In the genomic region with DNA sequence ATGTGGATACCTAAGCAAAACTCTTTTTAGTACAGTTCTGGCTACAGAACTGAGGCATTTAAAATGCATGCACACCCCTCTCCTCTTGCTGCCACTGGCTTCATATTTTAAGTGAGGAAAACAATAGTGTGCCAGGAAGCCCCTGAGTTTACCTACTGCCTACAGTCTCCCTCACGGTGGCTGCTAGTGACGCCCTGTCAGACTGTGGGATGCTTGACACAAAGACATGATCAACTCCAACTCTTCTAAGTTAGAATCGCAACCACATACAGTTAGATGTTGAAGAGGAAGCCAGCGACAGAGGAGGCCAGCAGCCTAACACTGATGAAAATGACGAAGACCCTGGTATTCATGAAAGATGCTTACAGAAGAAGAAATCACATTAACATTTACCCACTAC, we compare ENCODE assay signal across 8 cellular contexts. TPM values are rescaled to one million over a fixed set of nuclear protein-coding genes. Genes with fewer than 3 reads are reported as not detected.
DNase-seq lines count a peak whose midpoint lies in the region; TF ChIP-seq lines count a peak whose summit lies in the region.

No MANE protein-coding gene starts in this region.

- WGBS in mammary epithelial cell (ENCODE audit: low coverage, missing lambda C conversion rate), result 5% methylated on average over 5 of the region's 5 CpGs

- BruUV-seq in mammary epithelial cell (replicated peaks; lab: Mats Ljungman, UMichigan), result no TSS peak

- peaks cover 61% of the 10 kb centered on the region for H3K79me2 ChIP-seq in mammary epithelial cell (ENCODE audit: insufficient read depth, low read length)

- TF ChIP-seq CTCF in AG04449 (IDR thresholded peaks at IDR 0.05; ENCODE audit: insufficient read depth, low read length, missing control alignments) (no peak), mammary epithelial cell (conservative IDR thresholded peaks at IDR 0.05 in 1 of 2, IDR thresholded peaks at IDR 0.05 in 1 of 2; ENCODE audit: extremely low read depth in 1 of 2, insufficient read depth in 1 of 2, low read depth in 1 of 2, low read length in 2 of 2) (no peak)

- intact Hi-C loops in mammary epithelial cell (cut with micrococcal nuclease), result loop anchor here (5.0 kb wide), 1 partner anchor 44 kb away; the partner anchor contains the start of gene INPP5E

- no peak overlapping the region for H2AFZ ChIP-seq in mammary epithelial cell (ENCODE audit: low read depth, low read length)

- DNase-seq in AG04449 (ENCODE audit: low read depth, low spot score), result no peak
- DNase-seq in Jurkat, Clone E6-1 (ENCODE audit: low read depth, low spot score), result no peak
- no peak for DNase-seq in mammary epithelial cell
- DNase-seq in stimulated activated CD4-positive, alpha-beta T cell treated with anti-CD3 and anti-CD28 coated beads, Interleukin-15, amount 100 ng/mL, for 24 hours, result no peak
- DNase-seq in DMS114 treated with DMSO at 0.1 percent for 48 hours (lab: John Stamatoyannopoulos, UW; ENCODE audit: unreplicated experiment), result no peak
- no peak for DNase-seq in activated gamma-delta T cell treated with Interleukin-2 at 50 U/mL for 16 hours
- no peak for DNase-seq in kidney tubule cell (ENCODE audit: low spot score)

- dilution Hi-C loops in mammary epithelial cell (cut with HindIII; ENCODE audit: low sequenced_read_pairs), result no loop called here

- no peaks in the 10 kb centered on the region for H3K27me3 ChIP-seq in mammary epithelial cell (ENCODE audit: insufficient read depth, low read length)
- no peaks in the 10 kb centered on the region for H3K27me3 ChIP-seq in muscle layer of colon (ENCODE audit: control insufficient read depth in 1 of 2, insufficient read depth in 2 of 2, low read length in 2 of 2)

- H3K27ac ChIP-seq in mammary epithelial cell (ENCODE audit: insufficient read depth, low read depth, low read length) (peak overlapping the region; percentile 84), muscle layer of colon (ENCODE audit: low read depth, low read length) (no peak overlapping the region)

- in situ Hi-C loops in mammary epithelial cell (cut with MboI; ENCODE audit: low sequenced_read_pairs in 2 of 2), result loop anchor here in 1 of 2 donors (5.0 kb wide), 1 partner anchor 146 kb away; no protein-coding TSS in a partner anchor

- H3K4me1 ChIP-seq in mammary epithelial cell (ENCODE audit: insufficient read depth, low read length), result peaks cover 26% of the 10 kb centered on the region
- H3K4me1 ChIP-seq in muscle layer of colon (ENCODE audit: insufficient read depth, low read length), result peaks cover 12% of the 10 kb centered on the region

- H3K4me3 ChIP-seq in AG04449 (ENCODE audit: low read depth, low read length) (peak overlapping the region; percentile 78), mammary epithelial cell (replicated peaks in 1 of 3; ENCODE audit: insufficient read depth in 1 of 3, low read depth in 2 of 3, low read length in 3 of 3) (peak overlapping the region; percentile 74 to 91 (median 79)), muscle layer of colon (ENCODE audit: low read depth in 1 of 2, low read length in 2 of 2) (peak overlapping the region; percentile 73 to 88)
- H3K4me3 ChIP-seq in Jurkat, Clone E6-1 (ENCODE audit: low read length), result peak overlapping the region; percentile 76

- POLR2A ChIA-PET in AG04449 (lab: Yijun Ruan, JAX), result no interaction called here

- peak overlapping the region; percentile 89 for H3K9ac ChIP-seq in mammary epithelial cell (ENCODE audit: insufficient read depth, low read length)
- peak overlapping the region; percentile 75 for H3K9ac ChIP-seq in muscle layer of colon (ENCODE audit: low read length)

- H3K36me3 ChIP-seq in mammary epithelial cell (ENCODE audit: insufficient read depth, low read length) (peaks cover 7% of the 10 kb centered on the region), muscle layer of colon (ENCODE audit: insufficient read depth, low read length) (peaks cover 9% of the 10 kb centered on the region)

- peak overlapping the region; percentile 97 for H3K4me2 ChIP-seq in mammary epithelial cell (ENCODE audit: insufficient read depth, low read depth, low read length)

- H3K9me3 ChIP-seq in mammary epithelial cell (replicated peaks; ENCODE audit: insufficient read depth, low read length) (no peaks in the 10 kb centered on the region), muscle layer of colon (ENCODE audit: low read length) (no peaks in the 10 kb centered on the region)

- H4K20me1 ChIP-seq in mammary epithelial cell (ENCODE audit: insufficient read depth, low read length), result no peaks in the 10 kb centered on the region

- CTCF ChIA-PET in AG04449 (lab: Yijun Ruan, JAX) (interaction anchor here (1.9 kb wide), 1 partner anchor 150 kb away, joined by 5 read pairs; no protein-coding TSS in a partner anchor), mammary epithelial cell (lab: Charles Lee; ENCODE audit: low non-redundant PET) (no interaction called here)

RNA-seq across cellular contexts. Expression of gene SEC16A, which starts 1.3 kb away (rescaled TPM):
- 40.8 TPM for polyA plus RNA-seq in Jurkat, Clone E6-1 (2012; ENCODE audit: insufficient read depth, insufficient read length)
- 100 to 1,000 TPM in 1 of 2 donors, 10 to 100 TPM in 1; 66.0 to 106 TPM for total RNA-seq in mammary epithelial cell
- polyA plus RNA-seq in mammary epithelial cell, result 23.9 TPM
- polyA minus RNA-seq in mammary epithelial cell, result 125 TPM

RNA-seq across cellular contexts. Expression of gene INPP5E, which starts 41.9 kb away (rescaled TPM):
- 18.1 TPM for polyA plus RNA-seq in Jurkat, Clone E6-1 (2012; ENCODE audit: insufficient read depth, insufficient read length)
- 10 to 100 TPM in 1 of 2 donors, 1 to 10 TPM in 1; 7.8 to 15.9 TPM for total RNA-seq in mammary epithelial cell
- 6.6 TPM for polyA plus RNA-seq in mammary epithelial cell
- polyA minus RNA-seq in mammary epithelial cell, result 8.7 TPM
